19 cellular contexts compared by ENCODE assay signal in genomic region chr5:177938767-177939166, GRCh38. TPM values are rescaled to one million over a fixed set of nuclear protein-coding genes. Genes with fewer than 3 reads are reported as not detected.
A peak's percentile ranks its signal among the peaks of the same experiment; 100 is the strongest.
DNase-seq lines count a peak whose midpoint lies in the region; ATAC-seq and TF ChIP-seq lines count a peak whose summit lies in the region.
"Not testable (repeated sequence)": the region's sequence is repeated elsewhere in the genome, so short reads cannot be mapped to it uniquely, and the experiment has no call there.
"Had no signal": no experiment of that assay in that cellular context is flagged by ENCODE, and none has a peak within 500 bp of the region (broad histone marks: within the 10 kb centered on the region; RNA-seq: fewer than 3 reads in every experiment).

No MANE protein-coding gene starts in this region.

- H4K20me1 ChIP-seq in GM23338 (replicated peaks; ENCODE audit: insufficient read depth); PC-9 (ENCODE audit: insufficient read depth); fibroblast of lung (ENCODE audit: control insufficient read depth, extremely low read depth, insufficient read depth, low read length): not testable (repeated sequence)

- H2BK15ac ChIP-seq in mesenchymal stem cell (ENCODE audit: low read depth, poor library complexity, severe bottlenecking): not testable (repeated sequence)

- intact Hi-C loops in PC-9 (cut with micrococcal nuclease; ENCODE audit: unreplicated experiment); breast epithelium (cut with DNase I; ENCODE audit: low total_unique reads): not testable (repeated sequence)

- not testable (repeated sequence) for H3K14ac ChIP-seq in mesenchymal stem cell (ENCODE audit: low read length in 2 of 2)

- H2BK120ac ChIP-seq in mesenchymal stem cell (ENCODE audit: low read depth, low read length): not testable (repeated sequence)

- not testable (repeated sequence) for H3K4me1 ChIP-seq in GM23338 (ENCODE audit: insufficient read depth); PC-9 (replicated peaks; ENCODE audit: insufficient read depth); breast epithelium; fibroblast of lung (ENCODE audit: control insufficient read depth, extremely low read depth, insufficient read depth, low read length); mesenchymal stem cell (ENCODE audit: control insufficient read depth, insufficient read depth, low read depth, low read length)

- not testable (repeated sequence) for H3K9me2 ChIP-seq in GM23338 (ENCODE audit: insufficient read depth); PC-9 (ENCODE audit: insufficient read depth)

- not testable (repeated sequence) for H3K9ac ChIP-seq in fibroblast of lung (ENCODE audit: insufficient read depth, low read length); mesenchymal stem cell (ENCODE audit: low read length)

- peak overlapping the region; percentile 78 for H3K4me2 ChIP-seq in GM23338
- H3K4me2 ChIP-seq in PC-9: peak overlapping the region; percentile 61; the same call in 1 of the 2 replicates
- H3K4me2 ChIP-seq in fibroblast of lung (ENCODE audit: extremely low read depth, insufficient read depth, low read length): peak overlapping the region; percentile 35
- peak overlapping the region; percentile 83 for H3K4me2 ChIP-seq in mesenchymal stem cell (ENCODE audit: low read length, poor library complexity, severe bottlenecking)

- not testable (repeated sequence) for H4K8ac ChIP-seq in mesenchymal stem cell (ENCODE audit: low read length)

- peak; percentile 62 for ATAC-seq in GM23338
- ATAC-seq in activated T-cell treated with anti-CD3 and anti-CD28 coated beads, Interleukin-2, amount 50 U/mL, for 72 hours (replicated peaks in 1 of 2): not testable (repeated sequence)

- not testable (repeated sequence) for H3K79me2 ChIP-seq in GM23338 (replicated peaks; ENCODE audit: insufficient read depth); PC-9 (ENCODE audit: low read depth); fibroblast of lung (ENCODE audit: control insufficient read depth, insufficient read depth, low read length)

- H3K9me3 ChIP-seq in PC-9 (ENCODE audit: insufficient read depth, low read depth); breast epithelium; fibroblast of lung (ENCODE audit: control insufficient read depth, insufficient read depth, low read depth, low read length); mesenchymal stem cell (ENCODE audit: control insufficient read depth, low read length): not testable (repeated sequence)

- not testable (repeated sequence) for H3K23ac ChIP-seq in mesenchymal stem cell (ENCODE audit: low read length in 2 of 2)

- peaks cover 17% of the 10 kb centered on the region for H3K27me3 Mint-ChIP-seq in GM23338 (ENCODE audit: insufficient read depth, low read depth, poor library complexity)
- not testable (repeated sequence) for H3K27me3 Mint-ChIP-seq in activated T-cell treated with anti-CD3 and anti-CD28 coated beads, Interleukin-2, amount 50 U/mL, for 72 hours (ENCODE audit: low read depth)

- H3K4me1 Mint-ChIP-seq in GM23338: not testable (repeated sequence)
- peaks cover 14% of the 10 kb centered on the region for H3K4me1 Mint-ChIP-seq in activated T-cell treated with anti-CD3 and anti-CD28 coated beads, Interleukin-2, amount 50 U/mL, for 72 hours (ENCODE audit: low read depth)

- 48% methylated on average over 3 of the region's 7 CpGs for WGBS in mesenchymal stem cell

- not testable (repeated sequence) for H3K27me3 ChIP-seq in GM23338 (ENCODE audit: insufficient read depth); PC-9 (ENCODE audit: insufficient read depth, low read depth); breast epithelium; fibroblast of lung (ENCODE audit: control insufficient read depth, insufficient read depth, low read length); mesenchymal stem cell (ENCODE audit: control insufficient read depth in 1 of 2, insufficient read depth in 1 of 2, low read length in 2 of 2)

- H2AK5ac ChIP-seq in mesenchymal stem cell (ENCODE audit: low read length, severe bottlenecking): not testable (repeated sequence)

- H3K18ac ChIP-seq in mesenchymal stem cell (ENCODE audit: low read depth in 1 of 2, low read length in 2 of 2): not testable (repeated sequence)

- POLR2A ChIA-PET in PC-9 (lab: Charles Lee; ENCODE audit: unreplicated experiment): not testable (repeated sequence)

- not testable (repeated sequence) for DNase-seq in AG09309 (ENCODE audit: low read depth); GM23338 (ENCODE audit: low spot score); PC-9; activated T-cell treated with anti-CD3 and anti-CD28 coated beads, Interleukin-2, amount 50 U/mL, for 72 hours; breast epithelium (ENCODE audit: low spot score in 2 of 2); fibroblast of lung (ENCODE audit: low read depth in 2 of 2); mesenchymal stem cell; skeletal muscle cell (ENCODE audit: low read depth)

- H3K4me3 Mint-ChIP-seq in GM23338: peak overlapping the region; percentile 71
- H3K4me3 Mint-ChIP-seq in activated T-cell treated with anti-CD3 and anti-CD28 coated beads, Interleukin-2, amount 50 U/mL, for 72 hours: peak overlapping the region; percentile 77 to 78

- H3K4me3 ChIP-seq in AG09309 (ENCODE audit: control insufficient read depth, low read depth, low read length): peak overlapping the region; percentile 42
- H3K4me3 ChIP-seq in GM23338: peak overlapping the region; percentile 58
- not testable (repeated sequence) for H3K4me3 ChIP-seq in PC-9
- H3K4me3 ChIP-seq in breast epithelium: peak overlapping the region in 2 of 3 donors; percentile 52 to 67
- H3K4me3 ChIP-seq in fibroblast of lung (replicated peaks in 1 of 4; ENCODE audit: control extremely low read depth in 1 of 4, insufficient read depth in 1 of 4, low read depth in 3 of 4, low read length in 4 of 4): peak overlapping the region in 3 of 4 experiments; percentile 25 to 60 (median 38)
- H3K4me3 ChIP-seq in mesenchymal stem cell (ENCODE audit: insufficient read depth in 1 of 2, low read depth in 1 of 2, low read length in 2 of 2): peak overlapping the region in 1 of 2 experiments; percentile 67
- H3K4me3 ChIP-seq in skeletal muscle cell (ENCODE audit: low read depth, low read length): peak overlapping the region; percentile 47

- H2AFZ ChIP-seq in GM23338; PC-9; fibroblast of lung (ENCODE audit: low read length); mesenchymal stem cell (ENCODE audit: low read depth, low read length): not testable (repeated sequence)

- not testable (repeated sequence) for H3F3A ChIP-seq in GM23338 (replicated peaks; ENCODE audit: low read depth); PC-9 (ENCODE audit: insufficient read depth, low read depth)

- H2BK12ac ChIP-seq in mesenchymal stem cell (ENCODE audit: low read length in 2 of 2): not testable (repeated sequence)

- H3K79me1 ChIP-seq in mesenchymal stem cell (replicated peaks; ENCODE audit: low read length, poor library complexity, severe bottlenecking): not testable (repeated sequence)

- CTCF ChIA-PET in PC-9 (lab: Charles Lee): not testable (repeated sequence)

- not testable (repeated sequence) for H3K27ac Mint-ChIP-seq in GM23338; activated T-cell treated with anti-CD3 and anti-CD28 coated beads, Interleukin-2, amount 50 U/mL, for 72 hours

- BruUV-seq in PC-9 (replicated peaks; lab: Mats Ljungman, UMichigan): not testable (repeated sequence)

- H3K36me3 Mint-ChIP-seq in GM23338 (ENCODE audit: low read depth); activated T-cell treated with anti-CD3 and anti-CD28 coated beads, Interleukin-2, amount 50 U/mL, for 72 hours (ENCODE audit: insufficient read depth in 2 of 2): not testable (repeated sequence)

- not testable (repeated sequence) for TF ChIP-seq CTCF in AG09309 (IDR thresholded peaks at IDR 0.05; ENCODE audit: control insufficient read depth, insufficient read depth, low read depth, low read length, missing control alignments); GM23338 (conservative IDR thresholded peaks at IDR 0.05; ENCODE audit: low read depth in 2 of 2); PC-9 (conservative IDR thresholded peaks at IDR 0.05); breast epithelium (IDR thresholded peaks at IDR 0.05); fibroblast of lung (conservative IDR thresholded peaks at IDR 0.05 in 1 of 2, IDR thresholded peaks at IDR 0.05 in 1 of 2; ENCODE audit: low read depth in 1 of 2, low read length in 2 of 2)

- H3K27ac ChIP-seq in GM23338 (ENCODE audit: low read depth); PC-9; breast epithelium; fibroblast of lung (ENCODE audit: insufficient read depth, low read length); mesenchymal stem cell (ENCODE audit: low read length, poor library complexity, severe bottlenecking): not testable (repeated sequence)

- not testable (repeated sequence) for H4K91ac ChIP-seq in mesenchymal stem cell (ENCODE audit: low read length)

- not testable (repeated sequence) for H3K36me3 ChIP-seq in GM23338 (ENCODE audit: insufficient read depth); PC-9 (ENCODE audit: low read depth); breast epithelium; fibroblast of lung (ENCODE audit: control insufficient read depth, insufficient read depth, low read length); mesenchymal stem cell (ENCODE audit: control insufficient read depth in 1 of 2, insufficient read depth in 2 of 2, low read depth in 1 of 2, low read length in 2 of 2)

- H3K4ac ChIP-seq in mesenchymal stem cell (ENCODE audit: low read depth in 1 of 2, low read length in 2 of 2): not testable (repeated sequence)

- H2BK5ac ChIP-seq in mesenchymal stem cell (ENCODE audit: low read depth, low read length, poor library complexity, severe bottlenecking): not testable (repeated sequence)

- TF ChIP-seq POLR2A in breast epithelium (IDR thresholded peaks at IDR 0.05): not testable (repeated sequence)

- not testable (repeated sequence) for H3K9me3 Mint-ChIP-seq in GM23338; activated T-cell treated with anti-CD3 and anti-CD28 coated beads, Interleukin-2, amount 50 U/mL, for 72 hours

RNA-seq across cellular contexts. Expression of gene PROP1, which starts 57.3 kb away (rescaled TPM):
- total RNA-seq in GM23338 (2014; rRNA removed; shearing (Covaris generic)): not detected in 2 replicates
- polyA plus RNA-seq in GM23338 (2016; fragmentation: Nextera tagmentation; extraction: Ambion mirVana): not detected in 2 replicates
- total RNA-seq in PC-9 (2021): not detected in 2 replicates
- not detected for total RNA-seq in activated T-cell treated with anti-CD3 and anti-CD28 coated beads, Interleukin-2, amount 50 U/mL, for 72 hours
- total RNA-seq in breast epithelium: not detected
- not detected in 2 replicates for total RNA-seq in fibroblast of lung
- not detected in 2 replicates for polyA plus RNA-seq in fibroblast of lung
- polyA plus RNA-seq in fibroblast of lung (2012): not detected in 2 replicates
- not detected in 2 replicates for polyA minus RNA-seq in fibroblast of lung (ENCODE audit: low replicate concordance)
- not detected for polyA plus RNA-seq in mesenchymal stem cell (2013, experiment 1 of 2)
- polyA plus RNA-seq in mesenchymal stem cell (2013, experiment 2 of 2): not detected
- total RNA-seq: A673, Caco-2, dermis blood vessel endothelial cell, esophagus muscularis mucosa, lung, M059J, myocyte, progenitor cell of endocrine pancreas, Right ventricle myocardium inferior, spleen, subcutaneous adipose tissue had no signal
- polyA plus RNA-seq: lung, spleen had no signal
